In genomic region chr13:94154362-94154761, GRCh38 we compare ENCODE assay signal across 15 cellular contexts.
DNase-seq lines count a peak whose midpoint lies in the region; ATAC-seq, FAIRE-seq and TF ChIP-seq lines count a peak whose summit lies in the region.
"Had no signal": no experiment of that assay in that cellular context is flagged by ENCODE, and none has a peak within 500 bp of the region (broad histone marks: within the 10 kb centered on the region; RNA-seq: fewer than 3 reads in every experiment).

No MANE protein-coding gene starts in this region.

- no peak overlapping the region for H2BK15ac ChIP-seq in H1 (ENCODE audit: low read length)

- DNase-seq in A673 (ENCODE audit: low spot score), result peak; percentile 34
- no peak for DNase-seq in H1 (ENCODE audit: low read depth in 1 of 2, low spot score in 2 of 2)
- peak; percentile 24 for DNase-seq in medulla oblongata (ENCODE audit: extremely low spot score)
- DNase-seq in activated gamma-delta T cell treated with Interleukin-2 at 50 U/mL for 16 hours, result no peak
- DNase-seq in activated CD4-positive, alpha-beta T cell treated with anti-CD3 and anti-CD28 coated beads, Interleukin-2, amount 50 U/mL, for 4 hours, result no peak
- no peak for DNase-seq in NCI-H2227 treated with DMSO at 0.1 percent for 48 hours (lab: John Stamatoyannopoulos, UW)
- DNase-seq: activated effector memory CD4-positive, alpha-beta T cell treated with anti-CD3 and anti-CD28 coated beads, Interleukin-2, amount 50 U/mL, for 16 hours; BE2C; dermis blood vessel endothelial cell; NCI-H1694; stimulated activated CD4-positive, alpha-beta T cell treated with anti-CD3 and anti-CD28 coated beads, Interleukin-2, amount 100 ng/mL, for 24 hours had no signal

- H3K23ac ChIP-seq in H1 (ENCODE audit: insufficient read length), result no peak overlapping the region

- no peak overlapping the region for H3K56ac ChIP-seq in H1 (replicated peaks; ENCODE audit: insufficient read length, low read depth, low read length)

- no peak overlapping the region for H4K5ac ChIP-seq in H1 (ENCODE audit: insufficient read length, low read depth, low read length)

- no peak overlapping the region for H3K4me2 ChIP-seq in H1 (ENCODE audit: insufficient read depth in 1 of 2, low read depth in 2 of 2, low read length in 2 of 2)

- H2BK120ac ChIP-seq in H1 (replicated peaks; ENCODE audit: low read depth, low read length), result no peak overlapping the region

- CTCF ChIA-PET in A673 (lab: Charles Lee) (no interaction called here), H1 (lab: Charles Lee; ENCODE audit: partially characterized antibody) (no interaction called here)

- H3K36me3 ChIP-seq in A673 (ENCODE audit: insufficient read depth, low read length, poor library complexity, severe bottlenecking) (no peaks in the 10 kb centered on the region), H1 (ENCODE audit: control insufficient read depth in 2 of 4, insufficient read depth in 4 of 4, low read length in 3 of 4) (no peaks in the 10 kb centered on the region)
- H3K36me3 ChIP-seq: BE2C had no signal

- H3K14ac ChIP-seq in H1 (ENCODE audit: insufficient read length), result no peak overlapping the region

- POLR2A ChIA-PET in A673 (lab: Charles Lee; ENCODE audit: low non-redundant PET), result no interaction called here
- POLR2A ChIA-PET in H1 (lab: Charles Lee; ENCODE audit: partially characterized antibody), result interaction anchor here (0.6 kb wide), 1 partner anchor 21 kb away, joined by 3 read pairs; no protein-coding TSS in a partner anchor

- no peaks in the 10 kb centered on the region for H3K79me1 ChIP-seq in H1 (ENCODE audit: low read depth, low read length)

- H4K20me1 ChIP-seq in H1 (replicated peaks in 1 of 2; ENCODE audit: control insufficient read depth in 1 of 2, insufficient read depth in 2 of 2, low read length in 2 of 2), result no peaks in the 10 kb centered on the region

- H3K9me3 ChIP-seq in A673 (ENCODE audit: low read depth, low read length, poor library complexity, severe bottlenecking) (no peaks in the 10 kb centered on the region), H1 (ENCODE audit: insufficient read depth in 2 of 2, low read depth in 1 of 2, low read length in 1 of 2) (no peaks in the 10 kb centered on the region)
- H3K9me3 ChIP-seq: BE2C had no signal

- no peak overlapping the region for H3K4ac ChIP-seq in H1 (replicated peaks; ENCODE audit: insufficient read length, low read depth, low read length)

- ATAC-seq in GM19351 (IDR thresholded peaks at IDR 0.05; ENCODE audit: unreplicated experiment), result no peak
- ATAC-seq: activated CD4-positive, CD25-positive, alpha-beta regulatory T cell treated with anti-CD3 and anti-CD28 coated beads, Interleukin-2, amount 50 U/mL, for 24 hours had no signal

- no peak overlapping the region for H3K18ac ChIP-seq in H1 (ENCODE audit: extremely low read depth, low read length)

- intact Hi-C loops in A673 (cut with micrococcal nuclease; ENCODE audit: unreplicated experiment), result no loop called here

- TF ChIP-seq EP300 in Ishikawa (IDR thresholded peaks at IDR 0.05; ENCODE audit: borderline replicate concordance) (no peak), H1 (IDR thresholded peaks at IDR 0.05; ENCODE audit: borderline replicate concordance in 1 of 2, low read depth in 2 of 2, low read length in 2 of 2) (no peak)

- H3K4me3 ChIP-seq in A673 (ENCODE audit: low read depth, low read length, poor library complexity, severe bottlenecking), result no peak overlapping the region
- no peak overlapping the region for H3K4me3 ChIP-seq in H1 (ENCODE audit: extremely low read depth in 1 of 4, insufficient read depth in 2 of 4, low read depth in 3 of 4, low read length in 4 of 4)

- peak; percentile 19 for FAIRE-seq in H1 (lab: Jason Lieb, UNC)
- FAIRE-seq: RCC 7860 had no signal

- no peak overlapping the region for H2BK20ac ChIP-seq in H1 (ENCODE audit: low read length)

- H2BK5ac ChIP-seq in H1 (ENCODE audit: low read depth, low read length), result no peak overlapping the region

- H2AK5ac ChIP-seq in H1 (ENCODE audit: low read depth, low read length), result no peak overlapping the region

- no peak overlapping the region for H4K91ac ChIP-seq in H1 (replicated peaks; ENCODE audit: insufficient read length, low read length)

- H3K79me2 ChIP-seq in H1 (ENCODE audit: control insufficient read depth in 1 of 2, insufficient read depth in 2 of 2, low read length in 2 of 2), result no peaks in the 10 kb centered on the region

- no peak for TF ChIP-seq RAD21 in Ishikawa (IDR thresholded peaks at IDR 0.05; ENCODE audit: low read depth)
- no peak for TF ChIP-seq RAD21 in H1 (IDR thresholded peaks at IDR 0.05 in 1 of 2, conservative IDR thresholded peaks at IDR 0.05 in 1 of 2; ENCODE audit: low read depth in 2 of 2, low read length in 2 of 2)

- TF ChIP-seq CTCF in A673 (conservative IDR thresholded peaks at IDR 0.05; ENCODE audit: low read depth, low read length), result no peak
- no peak for TF ChIP-seq CTCF in H1 (IDR thresholded peaks at IDR 0.05; ENCODE audit: control extremely low read depth in 1 of 3, insufficient read depth in 1 of 3, low read depth in 1 of 3, low read length in 3 of 3)

- H4K8ac ChIP-seq in H1 (ENCODE audit: extremely low read depth, insufficient read depth, low read length), result no peak overlapping the region

- no peak overlapping the region for H2AFZ ChIP-seq in H1 (ENCODE audit: low read length)

- no peak overlapping the region for H3K27ac ChIP-seq in A673 (ENCODE audit: low read depth, low read length, poor library complexity, severe bottlenecking)
- H3K27ac ChIP-seq in H1 (ENCODE audit: low read depth, low read length), result no peak overlapping the region

- H3K9ac ChIP-seq in H1 (replicated peaks in 1 of 4; ENCODE audit: extremely low read depth in 1 of 4, low read depth in 3 of 4, low read length in 3 of 4), result no peak overlapping the region

- H3K4me1 ChIP-seq in A673 (ENCODE audit: insufficient read depth, low read length, poor library complexity, severe bottlenecking), result no peaks in the 10 kb centered on the region
- no peaks in the 10 kb centered on the region for H3K4me1 ChIP-seq in H1 (replicated peaks in 1 of 4; ENCODE audit: control insufficient read depth in 3 of 4, insufficient read depth in 4 of 4, low read length in 3 of 4)
- H3K4me1 ChIP-seq: BE2C had no signal

- no peak for TF ChIP-seq POLR2A in H1 (IDR thresholded peaks at IDR 0.05; ENCODE audit: control extremely low read depth in 1 of 2, low read depth in 2 of 2, low read length in 2 of 2)

- H3K27me3 ChIP-seq in A673 (replicated peaks; ENCODE audit: insufficient read depth, low read depth, low read length, poor library complexity), result no peaks in the 10 kb centered on the region
- peaks cover 0 to 8% (median 0%) of the 10 kb centered on the region in 4 experiments; a peak in 1 of 7 replicates for H3K27me3 ChIP-seq in H1 (replicated peaks in 1 of 4; ENCODE audit: control insufficient read depth in 3 of 4, extremely low read depth in 1 of 4, insufficient read depth in 3 of 4, low read length in 3 of 4)
- H3K27me3 ChIP-seq: BE2C had no signal

- BruUV-seq in A673 (replicated peaks; lab: Mats Ljungman, UMichigan), result no TSS peak

- WGBS in H1 (ENCODE audit: extremely low coverage in 1 of 2, insufficient coverage in 1 of 2, insufficient read length in 1 of 2, insufficient replicate concordance in 2 of 2, low coverage in 1 of 2, low lambda C conversion rate in 2 of 2, missing lambda C conversion rate in 1 of 2), 2 experiments, result 75% methylated on average over 1 of the region's 1 CpG; no CpG with 5 or more reads in 1 of the 2 experiments

- no peak overlapping the region for H2BK12ac ChIP-seq in H1 (ENCODE audit: low read depth, low read length)

- no peaks in the 10 kb centered on the region for H3K23me2 ChIP-seq in H1 (ENCODE audit: low read depth, low read length)

TF ChIP-seq in Ishikawa, 13 proteins besides CTCF, POLR2A, EP300 and RAD21:
- TF ChIP-seq YY1 (IDR thresholded peaks at IDR 0.05; ENCODE audit: low read depth), result no peak
- peak; percentile 66 for TF ChIP-seq USF1 (IDR thresholded peaks at IDR 0.05)
- TF ChIP-seq EGR1 (IDR thresholded peaks at IDR 0.05), result no peak
- no peak for TF ChIP-seq CREB1 (IDR thresholded peaks at IDR 0.05; ENCODE audit: low read depth)
- TF ChIP-seq CEBPB (IDR thresholded peaks at IDR 0.05), result no peak

TF ChIP-seq in H1, 55 proteins besides CTCF, POLR2A, EP300 and RAD21:
- no peak for TF ChIP-seq SP2 (IDR thresholded peaks at IDR 0.05; ENCODE audit: low read length)
- no peak for TF ChIP-seq SP4 (IDR thresholded peaks at IDR 0.05; ENCODE audit: low read length)
- no peak for TF ChIP-seq RNF2 (IDR thresholded peaks at IDR 0.05; ENCODE audit: borderline replicate concordance, low read depth, low read length, missing control alignments, poor library complexity, severe bottlenecking)
- no peak for TF ChIP-seq CREB1 (IDR thresholded peaks at IDR 0.05)
- no peak for TF ChIP-seq RXRA (IDR thresholded peaks at IDR 0.05; ENCODE audit: insufficient read depth, low read depth, low read length)
- TF ChIP-seq FOSL1 (IDR thresholded peaks at IDR 0.05; ENCODE audit: insufficient read depth, low read depth, low read length), result no peak
- no peak for TF ChIP-seq EZH2 (IDR thresholded peaks at IDR 0.05; ENCODE audit: low read depth, low read length, severe bottlenecking)
- TF ChIP-seq ASH2L (IDR thresholded peaks at IDR 0.05; ENCODE audit: low read length), result no peak
- TF ChIP-seq MAFK (IDR thresholded peaks at IDR 0.05; ENCODE audit: low read depth, low read length), result no peak
- TF ChIP-seq KDM4A (IDR thresholded peaks at IDR 0.05; ENCODE audit: low read depth, low read length, severe bottlenecking), result no peak
- no peak for TF ChIP-seq BRCA1 (IDR thresholded peaks at IDR 0.05; ENCODE audit: low read depth, low read length)

Comparison
In these comparisons a context has a peak if more than half of its experiments do, and no peak if none do; other contexts are left out.
1. DNase-seq: peak in A673 (single experiment) and medulla oblongata (single experiment); none in H1 (0 of 2), activated gamma-delta T cell treated with Interleukin-2 at 50 U/mL for 16 hours (single experiment), activated CD4-positive, alpha-beta T cell treated with anti-CD3 and anti-CD28 coated beads, Interleukin-2, amount 50 U/mL, for 4 hours (0 of 2) and NCI-H2227 treated with DMSO at 0.1 percent for 48 hours (single experiment).